Comparison of ENCODE assay signal across 1 cellular context in genomic region chrX:13899607-13900006, GRCh38.
TF ChIP-seq lines count a peak whose summit lies in the region.

No MANE protein-coding gene starts in this region.

TF ChIP-seq in GM23338, 12 proteins besides CTCF, POLR2A, EP300 and RAD21 (continued from another document):
- TF ChIP-seq ZNF462 (CRISPR knock-in tag; IDR thresholded peaks at IDR 0.05): no peak
- no peak for TF ChIP-seq CREB1 (CRISPR knock-in tag; IDR thresholded peaks at IDR 0.05; ENCODE audit: low read depth)
- no peak for TF ChIP-seq ZNF114 (CRISPR knock-in tag; IDR thresholded peaks at IDR 0.05)
- no peak for TF ChIP-seq REST (IDR thresholded peaks at IDR 0.05; ENCODE audit: unreplicated experiment)
- no peak for TF ChIP-seq ZNF331 (CRISPR knock-in tag; IDR thresholded peaks at IDR 0.05; ENCODE audit: low read depth)
- no peak for TF ChIP-seq EZH2 (IDR thresholded peaks at IDR 0.05; ENCODE audit: low read depth, unreplicated experiment)
- no peak for TF ChIP-seq STAT1 (IDR thresholded peaks at IDR 0.05; ENCODE audit: unreplicated experiment)
